8 cellular contexts compared by ENCODE assay signal in the genomic region with DNA sequence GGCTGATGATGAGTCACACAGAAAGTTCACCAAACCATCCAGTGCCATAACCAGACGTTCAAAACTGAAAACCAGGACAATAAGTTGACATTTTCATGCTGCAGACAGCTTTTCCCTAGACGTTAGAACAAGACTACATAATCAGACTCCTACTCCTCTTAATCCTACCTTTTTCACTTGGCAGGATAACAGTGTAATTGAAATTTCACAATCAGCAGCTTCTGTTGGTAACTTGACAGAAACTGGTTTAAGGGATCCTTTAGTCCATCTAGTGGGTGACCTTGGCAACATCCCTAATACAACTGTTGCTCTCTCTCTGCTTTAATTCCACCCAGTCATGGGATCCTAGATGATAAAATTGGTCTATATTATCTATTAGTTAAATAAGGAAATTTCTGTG. TPM values are rescaled to one million over a fixed set of nuclear protein-coding genes. Genes with fewer than 3 reads are reported as not detected.
DNase-seq lines count a peak whose midpoint lies in the region; ATAC-seq, FAIRE-seq and TF ChIP-seq lines count a peak whose summit lies in the region.
"Not testable (repeated sequence)": the region's sequence is repeated elsewhere in the genome, so short reads cannot be mapped to it uniquely, and the experiment has no call there.

No MANE protein-coding gene starts in this region.

- H3K36me3 Mint-ChIP-seq in CD14-positive monocyte, result not testable (repeated sequence)

- H2AFZ ChIP-seq in IMR-90 (replicated peaks; ENCODE audit: low read length, poor library complexity); GM12878 (ENCODE audit: control insufficient read depth, low read depth, low read length): not testable (repeated sequence)

- H4K5ac ChIP-seq in IMR-90 (ENCODE audit: low read depth, low read length), result not testable (repeated sequence)

- H3K79me2 ChIP-seq in GM12878 (ENCODE audit: control insufficient read depth, insufficient read depth, low read length), result not testable (repeated sequence)

- TF ChIP-seq CTCF in CD14-positive monocyte (IDR thresholded peaks at IDR 0.05), result peak; percentile 8
- not testable (repeated sequence) for TF ChIP-seq CTCF in IMR-90 (conservative IDR thresholded peaks at IDR 0.05; ENCODE audit: low read depth, low read length); GM12878 (IDR thresholded peaks at IDR 0.05 in 2 of 3, conservative IDR thresholded peaks at IDR 0.05 in 1 of 3; ENCODE audit: control insufficient read depth in 2 of 3, extremely low read depth in 1 of 3, insufficient read depth in 1 of 3, low read depth in 3 of 3, low read length in 3 of 3); fibroblast of villous mesenchyme (IDR thresholded peaks at IDR 0.05; ENCODE audit: insufficient read depth, low read depth, low read length); left lung (IDR thresholded peaks at IDR 0.05); pancreas (IDR thresholded peaks at IDR 0.05); upper lobe of right lung (IDR thresholded peaks at IDR 0.05)
- peak; percentile 13 for TF ChIP-seq CTCF in epithelial cell of esophagus (IDR thresholded peaks at IDR 0.05; ENCODE audit: insufficient read depth, low read depth, low read length, missing control alignments)

- TF ChIP-seq POLR2A in IMR-90 (IDR thresholded peaks at IDR 0.05; ENCODE audit: low read depth, low read length); GM12878 (IDR thresholded peaks at IDR 0.05; ENCODE audit: low read depth, low read length): not testable (repeated sequence)

- H3K27ac Mint-ChIP-seq in CD14-positive monocyte, result not testable (repeated sequence)

- not testable (repeated sequence) for H2BK15ac ChIP-seq in IMR-90 (ENCODE audit: low read depth, low read length)

- RAD21 ChIA-PET in GM12878 (lab: Charles Lee; ENCODE audit: unreplicated experiment), result not testable (repeated sequence)

- not testable (repeated sequence) for H2AK9ac ChIP-seq in IMR-90 (replicated peaks; ENCODE audit: low read depth, low read length, poor library complexity)

- no CpG with 5 or more reads among the region's 2 CpGs for WGBS in IMR-90 (ENCODE audit: extremely low coverage in 2 of 2, insufficient read length in 1 of 2), 2 experiments
- 13% methylated on average over 1 of the region's 2 CpGs for WGBS in GM12878 (ENCODE audit: insufficient coverage, insufficient replicate concordance, low lambda C conversion rate, missing lambda C conversion rate)
- WGBS in pancreas, 2 donors, result 13 to 34% methylated on average over 1 to 2 of the region's 2 CpGs

- H3K27me3 Mint-ChIP-seq in CD14-positive monocyte (ENCODE audit: low read depth in 3 of 3), result not testable (repeated sequence)

- not testable (repeated sequence) for H4K20me1 ChIP-seq in IMR-90 (ENCODE audit: insufficient read depth, low read length); GM12878 (ENCODE audit: control insufficient read depth, insufficient read depth)

- DNase-seq in CD14-positive monocyte (ENCODE audit: low spot score); IMR-90; GM12878 (ENCODE audit: low read depth, low spot score); epithelial cell of esophagus (ENCODE audit: low read depth); left lung; pancreas; upper lobe of right lung: not testable (repeated sequence)
- DNase-seq in fibroblast of villous mesenchyme (ENCODE audit: low read depth), result peak; percentile 40

- H4K91ac ChIP-seq in IMR-90 (ENCODE audit: insufficient read depth, low read depth, low read length), result not testable (repeated sequence)

- not testable (repeated sequence) for H3K9me1 ChIP-seq in IMR-90 (ENCODE audit: insufficient read depth, low read length)

- not testable (repeated sequence) for H3K9ac ChIP-seq in IMR-90 (ENCODE audit: low read depth, low read length); GM12878 (ENCODE audit: control insufficient read depth, insufficient read depth, low read length)

- H4K8ac ChIP-seq in IMR-90 (ENCODE audit: low read depth in 2 of 2, low read length in 2 of 2), result not testable (repeated sequence)

- intact Hi-C loops in CD14-positive monocyte (cut with micrococcal nuclease); IMR-90 (cut with micrococcal nuclease); GM12878 (cut with micrococcal nuclease; ENCODE audit: unreplicated experiment); left lung (cut with DNase I); pancreas (cut with DNase I); upper lobe of right lung (cut with DNase I): not testable (repeated sequence)

- ATAC-seq in IMR-90 (ENCODE audit: low read depth) (peak; percentile 35), GM12878 (0 out of 3 replicates have a peak, but pooled peaks have one; percentile 18), left lung (peak; percentile 64), pancreas (peak; percentile 69 to 91 (median 83)), upper lobe of right lung (peak; percentile 70)

- TF ChIP-seq RAD21 in IMR-90 (IDR thresholded peaks at IDR 0.05; ENCODE audit: low read length); GM12878 (IDR thresholded peaks at IDR 0.05; ENCODE audit: insufficient read depth, low read depth, low read length): not testable (repeated sequence)

- TF ChIP-seq EP300 in GM12878 (IDR thresholded peaks at IDR 0.05; ENCODE audit: borderline replicate concordance in 1 of 2, control insufficient read depth in 1 of 2, low read depth in 2 of 2, low read length in 2 of 2), result not testable (repeated sequence)

- not testable (repeated sequence) for H3K23ac ChIP-seq in IMR-90 (ENCODE audit: low read depth, low read length)

- H3K27ac ChIP-seq in IMR-90 (ENCODE audit: insufficient read depth, low read length); GM12878 (ENCODE audit: control insufficient read depth, insufficient read depth); left lung; pancreas; upper lobe of right lung: not testable (repeated sequence)

- POLR2A ChIA-PET in IMR-90 (lab: Charles Lee; ENCODE audit: unreplicated experiment); GM12878 (lab: Charles Lee): not testable (repeated sequence)

- not testable (repeated sequence) for H3K9me3 Mint-ChIP-seq in CD14-positive monocyte

- SMC1A ChIA-PET in GM12878 (lab: Charles Lee; ENCODE audit: uncharacterized antibody, unreplicated experiment), result not testable (repeated sequence)

- H3K4me3 Mint-ChIP-seq in CD14-positive monocyte, result not testable (repeated sequence)

- in situ Hi-C loops in IMR-90 (cut with MboI; ENCODE audit: low sequenced_read_pairs); GM12878 (cut with MboI): not testable (repeated sequence)

- not testable (repeated sequence) for H2BK20ac ChIP-seq in IMR-90 (ENCODE audit: low read depth, low read length)

- FAIRE-seq in GM12878 (lab: Jason Lieb, UNC); pancreas (lab: Jason Lieb, UNC): not testable (repeated sequence)

- not testable (repeated sequence) for H2BK5ac ChIP-seq in IMR-90 (ENCODE audit: low read depth, low read length, poor library complexity, severe bottlenecking)

- not testable (repeated sequence) for BruUV-seq in IMR-90 (replicated peaks; lab: Mats Ljungman, UMichigan); GM12878 (replicated peaks; lab: Mats Ljungman, UMichigan)

- peaks cover 45% of the 10 kb centered on the region for H3K4me1 Mint-ChIP-seq in CD14-positive monocyte

- dilution Hi-C loops in IMR-90 (cut with HindIII; ENCODE audit: low sequenced_read_pairs, unreplicated experiment), result not testable (repeated sequence)

- H2AK5ac ChIP-seq in IMR-90 (ENCODE audit: low read depth, low read length), result not testable (repeated sequence)

- H3K56ac ChIP-seq in IMR-90 (ENCODE audit: extremely low read depth, insufficient read depth, low read length), result not testable (repeated sequence)

- H3K9me3 ChIP-seq in IMR-90 (ENCODE audit: control insufficient read depth, insufficient read depth, low read length); GM12878 (replicated peaks; ENCODE audit: control insufficient read depth, insufficient read depth, low read length); left lung; pancreas; upper lobe of right lung: not testable (repeated sequence)

- not testable (repeated sequence) for H3K18ac ChIP-seq in IMR-90 (ENCODE audit: low read depth, low read length)

- H3K36me3 ChIP-seq in IMR-90 (ENCODE audit: control insufficient read depth, insufficient read depth, low read length); GM12878 (ENCODE audit: control insufficient read depth in 2 of 2, insufficient read depth in 2 of 2, low read length in 1 of 2); left lung; pancreas; upper lobe of right lung: not testable (repeated sequence)

- not testable (repeated sequence) for H3K27me3 ChIP-seq in IMR-90 (ENCODE audit: control insufficient read depth, insufficient read depth, low read length); GM12878 (replicated peaks in 1 of 2; ENCODE audit: control insufficient read depth in 2 of 2, insufficient read depth in 2 of 2, low read length in 1 of 2); left lung; pancreas; upper lobe of right lung

- H3K79me1 ChIP-seq in IMR-90 (ENCODE audit: low read depth in 1 of 2, low read length in 2 of 2), result not testable (repeated sequence)

- H3K4ac ChIP-seq in IMR-90 (ENCODE audit: low read depth, low read length), result not testable (repeated sequence)

- H3K4me3 ChIP-seq in IMR-90 (ENCODE audit: insufficient read depth, low read depth, low read length); GM12878; epithelial cell of esophagus (ENCODE audit: low read length); fibroblast of villous mesenchyme (ENCODE audit: low read depth, low read length); left lung; pancreas; upper lobe of right lung: not testable (repeated sequence)

- not testable (repeated sequence) for H3K4me1 ChIP-seq in IMR-90 (ENCODE audit: control insufficient read depth, insufficient read depth, low read length); GM12878 (ENCODE audit: control insufficient read depth, insufficient read depth, low read length); left lung; pancreas; upper lobe of right lung

- CTCF ChIA-PET in IMR-90 (lab: Yijun Ruan, JAX); GM12878 (lab: Yijun Ruan, JAX): not testable (repeated sequence)

- H2BK120ac ChIP-seq in IMR-90 (ENCODE audit: low read depth, low read length), result not testable (repeated sequence)

- not testable (repeated sequence) for H3K4me2 ChIP-seq in IMR-90 (ENCODE audit: low read depth, low read length); GM12878 (ENCODE audit: control insufficient read depth, insufficient read depth)

- H3K14ac ChIP-seq in IMR-90 (replicated peaks; ENCODE audit: low read depth, low read length), result not testable (repeated sequence)

RNA-seq across cellular contexts. Expression of a gene that starts 57.9 kb away (rescaled TPM):
- polyA plus RNA-seq in CD14-positive monocyte, result 10 to 100 TPM; 15.6 to 18.8 TPM
- total RNA-seq in IMR-90 (2012; rRNA removed), result 28.6 and 29.2 TPM in 2 replicates
- polyA plus RNA-seq in IMR-90 (2012; rRNA removed), result 79.6 and 80.5 TPM in 2 replicates
- polyA plus RNA-seq in IMR-90 (2012; cell fraction: cytosol; rRNA removed), result 34.0 and 96.9 TPM in 2 replicates
- polyA plus RNA-seq in IMR-90 (2012; cell fraction: nucleus; rRNA removed; ENCODE audit: low replicate concordance), result 107 and 272 TPM in 2 replicates
- total RNA-seq in GM12878 (2013; cell fraction: nucleolus; rRNA removed), result 26.8 and 28.4 TPM in 2 replicates
- 22.9 and 23.2 TPM in 2 replicates for total RNA-seq in GM12878 (2014; rRNA removed)
- total RNA-seq in GM12878 (2014; rRNA removed; fragmentation: Illumina TruSeq; extraction: Trizol), result 8.4 and 9.8 TPM in 2 replicates
- total RNA-seq in GM12878 (2021), result 22.5 and 23.6 TPM in 2 replicates
- polyA plus RNA-seq in GM12878 (2011; ENCODE audit: low read depth), result 10.5 TPM
- polyA plus RNA-seq in GM12878 (2011; rRNA removed), result 3.1 and 7.2 TPM in 2 replicates
- polyA plus RNA-seq in GM12878 (2011; cell fraction: cytosol; rRNA removed), result 11.3 and 16.8 TPM in 2 replicates
- 28.7 and 28.9 TPM in 2 replicates for polyA plus RNA-seq in GM12878 (2011; cell fraction: nucleus; rRNA removed)
- 17.3 and 18.5 TPM in 2 replicates for polyA plus RNA-seq in GM12878 (2012)
- polyA plus RNA-seq in GM12878 (2014; fragmentation: Illumina TruSeq; extraction: Trizol), result 2.4 and 8.3 TPM in 2 replicates
- 1 to 10 TPM in 1 of 2 experiments, under 1 TPM in 1; 0.34 to 2.3 TPM for polyA plus RNA-seq in GM12878 (2014; fragmentation: Nextera tagmentation; extraction: Ambion mirVana)
- 23.2 and 24.5 TPM in 2 replicates for polyA plus RNA-seq in GM12878 (2014; rRNA removed)
- polyA plus RNA-seq in GM12878 (2016; fragmentation: Nextera tagmentation; extraction: Ambion mirVana), result 10 to 100 TPM; 25.9 to 27.3 TPM
- polyA minus RNA-seq in GM12878 (2011; rRNA and poly(A)+ RNA removed), result 6.2 and 11.6 TPM in 2 replicates
- 4.4 and 4.5 TPM in 2 replicates for polyA minus RNA-seq in GM12878 (2011; cell fraction: cytosol; rRNA and poly(A)+ RNA removed)
- polyA minus RNA-seq in GM12878 (2011; cell fraction: nucleus; rRNA and poly(A)+ RNA removed), result 10.5 and 17.5 TPM in 2 replicates
- total RNA-seq in fibroblast of villous mesenchyme, result 30.3 and 30.7 TPM in 2 replicates
- 10 to 100 TPM; 23.8 to 26.6 TPM for total RNA-seq in left lung
- total RNA-seq in pancreas, result 10 to 100 TPM; 12.6 to 20.3 (median 15.8) TPM
- polyA plus RNA-seq in pancreas, result 10 to 100 TPM; 44.6 to 51.0 TPM
- 23.2 TPM for total RNA-seq in upper lobe of right lung

Comparison
In these comparisons a context has a peak if more than half of its experiments do, and no peak if none do; other contexts are left out.
1. ATAC-seq: peak in every context shown above with its lines; median percentile 83 in pancreas; 70 in upper lobe of right lung; 64 in left lung; 35 in IMR-90; 18 in GM12878.